18 cellular contexts compared by ENCODE assay signal in the genomic region with DNA sequence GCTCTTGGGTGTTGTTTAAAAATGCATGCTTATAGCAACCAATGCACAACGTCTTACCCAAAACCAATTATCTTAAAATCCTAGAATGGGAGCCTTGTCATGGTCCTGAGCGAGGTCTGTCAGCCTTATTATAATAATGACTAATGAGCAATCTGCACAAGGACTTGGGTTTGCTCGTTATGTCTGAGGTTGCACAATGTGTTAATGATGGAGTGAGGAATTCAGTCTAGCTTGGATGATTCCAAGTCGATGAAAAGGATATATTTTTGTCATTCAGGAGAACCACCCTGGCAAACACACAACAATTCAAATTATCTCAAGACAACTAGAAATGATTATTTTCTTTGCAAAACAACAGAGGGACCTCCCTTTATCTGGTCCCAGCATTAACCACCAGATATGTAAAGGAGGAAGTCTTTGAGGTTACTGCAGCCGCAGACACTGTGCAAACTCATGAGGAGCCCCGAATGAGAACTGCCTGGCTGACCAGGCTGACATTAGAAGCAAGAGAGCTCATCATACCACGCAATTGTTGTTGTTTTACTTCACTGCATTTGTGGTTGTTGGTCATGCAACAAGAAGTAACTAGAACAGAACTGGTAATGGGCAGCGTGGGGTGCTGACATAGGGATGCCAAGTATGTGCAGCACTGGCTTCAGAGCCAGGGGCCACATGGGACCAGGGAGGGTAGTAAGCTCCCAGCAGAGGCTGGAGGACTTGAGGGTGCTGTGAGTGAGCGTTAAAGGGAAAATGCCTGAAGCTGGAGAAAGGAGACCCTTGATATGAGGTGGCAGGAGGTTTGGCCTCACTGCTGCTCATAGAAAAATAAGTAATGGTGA.
DNase-seq lines count a peak whose midpoint lies in the region; ATAC-seq and TF ChIP-seq lines count a peak whose summit lies in the region.
"Had no signal": no experiment of that assay in that cellular context is flagged by ENCODE, and none has a peak within 500 bp of the region (broad histone marks: within the 10 kb centered on the region; RNA-seq: fewer than 3 reads in every experiment).

No MANE protein-coding gene starts in this region.

- H3K4me2 ChIP-seq in BLaER1 treated with 17β-estradiol and CSF1 and Interleukin-3, amounts not matched to agents 10 nM and 100 nM: peak overlapping the region; percentile 36 to 69 (median 64)

- H3K9ac ChIP-seq in BLaER1 treated with 17β-estradiol and CSF1 and Interleukin-3, amounts not matched to agents 10 nM and 100 nM: no peak overlapping the region
- H3K9ac ChIP-seq: parathyroid adenoma had no signal

- no peak overlapping the region for H3K4me3 ChIP-seq in BLaER1 treated with 17β-estradiol and CSF1 and Interleukin-3, amounts not matched to agents 10 nM and 100 nM
- H3K4me3 ChIP-seq: body of pancreas, SJCRH30, thoracic aorta had no signal

- TF ChIP-seq CTCF in GM10266 (IDR thresholded peaks at IDR 0.05; ENCODE audit: control insufficient read depth, insufficient read depth, low read depth, missing control alignments): no peak

- H4K20me1 ChIP-seq in BLaER1 treated with 17β-estradiol and CSF1 and Interleukin-3, amounts not matched to agents 10 nM and 100 nM: peaks cover 0 to 52% (median 13%) of the 10 kb centered on the region in 11 experiments; a peak in 11 of 22 replicates

- H3K27ac ChIP-seq in BLaER1 treated with 17β-estradiol and CSF1 and Interleukin-3, amounts not matched to agents 10 nM and 100 nM: no peak overlapping the region
- H3K27ac ChIP-seq: body of pancreas, epithelial cell of prostate, parathyroid adenoma, SJCRH30, thoracic aorta had no signal

- DNase-seq in NOMO-1 treated with DMSO at 0.1 percent for 48 hours (lab: John Stamatoyannopoulos, UW; ENCODE audit: unreplicated experiment) (peak; percentile 82), fibroblast of gingiva (ENCODE audit: low read depth) (peak; percentile 18), OCI-M2 (lab: John Stamatoyannopoulos, UW; ENCODE audit: unreplicated experiment) (no peak), GM10266 (ENCODE audit: extremely low spot score) (no peak), foreskin melanocyte (no peak)
- DNase-seq: activated CD4-positive, alpha-beta T cell treated with anti-CD3 and anti-CD28 coated beads for 1 hour; body of pancreas; COR-L47; NCI-H187 treated with DMSO at 0.1 percent for 48 hours; NCI-H446 treated with DMSO at 0.1 percent for 48 hours; SJCRH30; stimulated activated CD4-positive, alpha-beta T cell treated with anti-CD3 and anti-CD28 coated beads, Interleukin-4, amount 100 ng/mL, for 1 hour had no signal

- peaks cover 28 to 82% (median 68%) of the 10 kb centered on the region in 11 experiments for H3K27me3 ChIP-seq in BLaER1 treated with 17β-estradiol and CSF1 and Interleukin-3, amounts not matched to agents 10 nM and 100 nM
- H3K27me3 ChIP-seq: body of pancreas had no signal

- no peaks in the 10 kb centered on the region for H3K36me3 ChIP-seq in BLaER1 treated with 17β-estradiol and CSF1 and Interleukin-3, amounts not matched to agents 10 nM and 100 nM
- H3K36me3 ChIP-seq: SJCRH30, thoracic aorta had no signal

- peaks cover 11 to 21% (median 19%) of the 10 kb centered on the region in 10 experiments for H3K4me1 ChIP-seq in BLaER1 treated with 17β-estradiol and CSF1 and Interleukin-3, amounts not matched to agents 10 nM and 100 nM
- H3K4me1 ChIP-seq: body of pancreas, parathyroid adenoma, SJCRH30 had no signal

- H3K9me3 ChIP-seq in BLaER1 treated with 17β-estradiol and CSF1 and Interleukin-3, amounts not matched to agents 10 nM and 100 nM (replicated peaks in 1 of 11): peaks cover 0 to 21% (median 11%) of the 10 kb centered on the region in 11 experiments; a peak in 15 of 22 replicates
- H3K9me3 ChIP-seq: body of pancreas, SJCRH30, thoracic aorta had no signal

- ATAC-seq in HG02885 (IDR thresholded peaks at IDR 0.05; ENCODE audit: poor library complexity, unreplicated experiment): peak; percentile 58
- ATAC-seq in GM18520 (IDR thresholded peaks at IDR 0.05; ENCODE audit: unreplicated experiment): no peak
- ATAC-seq: body of pancreas had no signal

Comparison
In these comparisons a context has a peak if more than half of its experiments do, and no peak if none do; other contexts are left out.
1. DNase-seq: peak in NOMO-1 treated with DMSO at 0.1 percent for 48 hours (single experiment) and fibroblast of gingiva (single experiment); none in OCI-M2 (single experiment), GM10266 (single experiment) and foreskin melanocyte (single experiment).